In genomic region chr3:70358978-70359580, GRCh38 we compare ENCODE assay signal across 7 cellular contexts. TPM values are rescaled to one million over a fixed set of nuclear protein-coding genes. Genes with fewer than 3 reads are reported as not detected.
DNase-seq lines count a peak whose midpoint lies in the region; ATAC-seq and TF ChIP-seq lines count a peak whose summit lies in the region.

No MANE protein-coding gene starts in this region.

- no peak overlapping the region for H3K27ac ChIP-seq in IMR-90 (ENCODE audit: insufficient read depth, low read length)
- H3K27ac ChIP-seq in adrenal gland, result no peak overlapping the region
- no peak overlapping the region for H3K27ac ChIP-seq in vagina

- H2BK120ac ChIP-seq in IMR-90 (ENCODE audit: low read depth, low read length), result no peak overlapping the region

- no peak overlapping the region for H2BK20ac ChIP-seq in IMR-90 (ENCODE audit: low read depth, low read length)

- no peak overlapping the region for H3K56ac ChIP-seq in IMR-90 (ENCODE audit: extremely low read depth, insufficient read depth, low read length)

- H3K4me3 ChIP-seq in GM12864 (ENCODE audit: low read depth, low read length) (no peak overlapping the region), IMR-90 (ENCODE audit: insufficient read depth, low read depth, low read length) (no peak overlapping the region), adrenal gland (no peak overlapping the region), vagina (no peak overlapping the region)

- H2AK5ac ChIP-seq in IMR-90 (ENCODE audit: low read depth, low read length), result no peak overlapping the region

- ATAC-seq in IMR-90 (ENCODE audit: low read depth), result peak; percentile 48; the same call in 1 of the 2 replicates

- no peaks in the 10 kb centered on the region for H3K36me3 Mint-ChIP-seq in activated CD4-positive, alpha-beta T cell treated with anti-CD3 and anti-CD28 coated beads, Interleukin-2, amount 10 ng/mL, durations not matched to agents 24 days and 14 days (ENCODE audit: low read depth)

- dilution Hi-C loops in IMR-90 (cut with HindIII; ENCODE audit: low sequenced_read_pairs, unreplicated experiment), result no loop called here

- H3K27me3 Mint-ChIP-seq in activated CD4-positive, alpha-beta T cell treated with anti-CD3 and anti-CD28 coated beads, Interleukin-2, amount 10 ng/mL, durations not matched to agents 24 days and 14 days, result peaks cover 1% of the 10 kb centered on the region

- no peak overlapping the region for H3K4ac ChIP-seq in IMR-90 (ENCODE audit: low read depth, low read length)

- TF ChIP-seq CTCF in GM12864 (IDR thresholded peaks at IDR 0.05; ENCODE audit: low read depth, low read length, missing control alignments), result peak; percentile 46
- peak; percentile 63 for TF ChIP-seq CTCF in IMR-90 (conservative IDR thresholded peaks at IDR 0.05; ENCODE audit: low read depth, low read length)
- peak; percentile 23 to 62 (median 49) for TF ChIP-seq CTCF in adrenal gland (IDR thresholded peaks at IDR 0.05)
- TF ChIP-seq CTCF in vagina (IDR thresholded peaks at IDR 0.05), result no peak

- H3K23ac ChIP-seq in IMR-90 (ENCODE audit: low read depth, low read length), result no peak overlapping the region

- H3K36me3 ChIP-seq in IMR-90 (ENCODE audit: control insufficient read depth, insufficient read depth, low read length) (no peaks in the 10 kb centered on the region), adrenal gland (replicated peaks in 1 of 2) (no peaks in the 10 kb centered on the region), vagina (no peaks in the 10 kb centered on the region)

- H2BK5ac ChIP-seq in IMR-90 (ENCODE audit: low read depth, low read length, poor library complexity, severe bottlenecking), result no peak overlapping the region

- H3K9me3 Mint-ChIP-seq in activated CD4-positive, alpha-beta T cell treated with anti-CD3 and anti-CD28 coated beads, Interleukin-2, amount 10 ng/mL, durations not matched to agents 24 days and 14 days, result no peaks in the 10 kb centered on the region

- no peaks in the 10 kb centered on the region for H3K79me1 ChIP-seq in IMR-90 (ENCODE audit: low read depth in 1 of 2, low read length in 2 of 2)

- H3K4me2 ChIP-seq in IMR-90 (ENCODE audit: low read depth, low read length), result no peak overlapping the region

- in situ Hi-C loops in IMR-90 (cut with MboI; ENCODE audit: low sequenced_read_pairs), result no loop called here

- no peak overlapping the region for H2AFZ ChIP-seq in IMR-90 (replicated peaks; ENCODE audit: low read length, poor library complexity)

- no peaks in the 10 kb centered on the region for H3K4me1 Mint-ChIP-seq in activated CD4-positive, alpha-beta T cell treated with anti-CD3 and anti-CD28 coated beads, Interleukin-2, amount 10 ng/mL, durations not matched to agents 24 days and 14 days

- H4K5ac ChIP-seq in IMR-90 (ENCODE audit: low read depth, low read length), result no peak overlapping the region

- H3K18ac ChIP-seq in IMR-90 (ENCODE audit: low read depth, low read length), result no peak overlapping the region

- H3K9me1 ChIP-seq in IMR-90 (ENCODE audit: insufficient read depth, low read length), result no peaks in the 10 kb centered on the region

- TF ChIP-seq RAD21 in IMR-90 (IDR thresholded peaks at IDR 0.05; ENCODE audit: low read length), result peak; percentile 50

- no peak overlapping the region for H2BK15ac ChIP-seq in IMR-90 (ENCODE audit: low read depth, low read length)

- H4K8ac ChIP-seq in IMR-90 (ENCODE audit: low read depth in 2 of 2, low read length in 2 of 2), result no peak overlapping the region

- H4K20me1 ChIP-seq in IMR-90 (ENCODE audit: insufficient read depth, low read length), result no peaks in the 10 kb centered on the region

- DNase-seq in GM12864 (ENCODE audit: low read depth) (no peak), IMR-90 (peak; percentile 40), adrenal gland (peak in 2 of 7 donors; percentile 2 to 7), left kidney (ENCODE audit: low read depth, low spot score) (peak; percentile 46), vagina (ENCODE audit: extremely low spot score in 2 of 2) (no peak), activated gamma-delta T cell (lab: John Stamatoyannopoulos, UW) (no peak)
- no peak for DNase-seq in activated CD4-positive, alpha-beta T cell treated with anti-CD3 and anti-CD28 coated beads, Interleukin-2, amount 10 ng/mL, durations not matched to agents 24 days and 14 days

- no peak overlapping the region for H3K27ac Mint-ChIP-seq in activated CD4-positive, alpha-beta T cell treated with anti-CD3 and anti-CD28 coated beads, Interleukin-2, amount 10 ng/mL, durations not matched to agents 24 days and 14 days

- H3K9ac ChIP-seq in IMR-90 (ENCODE audit: low read depth, low read length), result no peak overlapping the region

- CTCF ChIA-PET in IMR-90 (lab: Yijun Ruan, JAX), result interaction anchor here (0.6 to 1.9 kb wide), 4 partner anchors 24 to 300 kb away, joined by 3 to 8 read pairs (median 3); no protein-coding TSS in a partner anchor

- no peak overlapping the region for H3K14ac ChIP-seq in IMR-90 (replicated peaks; ENCODE audit: low read depth, low read length)

- no peak overlapping the region for H2AK9ac ChIP-seq in IMR-90 (replicated peaks; ENCODE audit: low read depth, low read length, poor library complexity)

- TF ChIP-seq POLR2A in IMR-90 (IDR thresholded peaks at IDR 0.05; ENCODE audit: low read depth, low read length), result no peak
- no peak for TF ChIP-seq POLR2A in adrenal gland (IDR thresholded peaks at IDR 0.05)
- TF ChIP-seq POLR2A in vagina (IDR thresholded peaks at IDR 0.05), result no peak

- POLR2A ChIA-PET in IMR-90 (lab: Charles Lee; ENCODE audit: unreplicated experiment), result no interaction called here

- H3K9me3 ChIP-seq in IMR-90 (ENCODE audit: control insufficient read depth, insufficient read depth, low read length) (no peaks in the 10 kb centered on the region), adrenal gland (replicated peaks in 1 of 3) (no peaks in the 10 kb centered on the region), vagina (no peaks in the 10 kb centered on the region)

- no peak overlapping the region for H4K91ac ChIP-seq in IMR-90 (ENCODE audit: insufficient read depth, low read depth, low read length)

- H3K4me3 Mint-ChIP-seq in activated CD4-positive, alpha-beta T cell treated with anti-CD3 and anti-CD28 coated beads, Interleukin-2, amount 10 ng/mL, durations not matched to agents 24 days and 14 days, result no peak overlapping the region

- H3K4me1 ChIP-seq in IMR-90 (ENCODE audit: control insufficient read depth, insufficient read depth, low read length) (no peaks in the 10 kb centered on the region), adrenal gland (replicated peaks in 1 of 2) (no peaks in the 10 kb centered on the region), vagina (no peaks in the 10 kb centered on the region)

- WGBS in IMR-90 (ENCODE audit: extremely low coverage in 2 of 2, insufficient read length in 1 of 2), 2 experiments, result no CpG with 5 or more reads among the region's 3 CpGs
- 35 to 41% (median 39%) methylated on average over 3 of the region's 3 CpGs for WGBS in adrenal gland, 4 donors

- H3K27me3 ChIP-seq in IMR-90 (ENCODE audit: control insufficient read depth, insufficient read depth, low read length) (no peaks in the 10 kb centered on the region), adrenal gland (no peaks in the 10 kb centered on the region), vagina (no peaks in the 10 kb centered on the region)

- no TSS peak for BruUV-seq in IMR-90 (replicated peaks; lab: Mats Ljungman, UMichigan)

- intact Hi-C loops in IMR-90 (cut with micrococcal nuclease), result loop anchor here (1.0 kb wide), 3 partner anchors 239 to 295 kb away; no protein-coding TSS in a partner anchor
- intact Hi-C loops in adrenal gland (cut with DNase I), result loop anchor here in 1 of 2 donors (10.0 kb wide), 1 partner anchor 294 kb away; no protein-coding TSS in a partner anchor
- intact Hi-C loops in vagina (cut with DNase I), result no loop called here
- intact Hi-C loops in activated CD4-positive, alpha-beta T cell treated with anti-CD3 and anti-CD28 coated beads, Interleukin-2, amount 10 ng/mL, durations not matched to agents 24 days and 14 days (cut with micrococcal nuclease), result no loop called here

TF ChIP-seq in IMR-90, 13 proteins besides CTCF, POLR2A, EP300 and RAD21:
- TF ChIP-seq USF2 (IDR thresholded peaks at IDR 0.05; ENCODE audit: low read depth, low read length) (no peak), SMC3 (IDR thresholded peaks at IDR 0.05; ENCODE audit: low read depth, low read length) (peak; percentile 47)

RNA-seq across cellular contexts. Expression of gene MDFIC2, which starts 46.6 kb away (rescaled TPM):
- total RNA-seq in IMR-90 (2012; rRNA removed) (not detected in 2 replicates), adrenal gland (not detected), vagina (not detected)
- polyA plus RNA-seq in IMR-90 (2012; rRNA removed) (not detected in 2 replicates), adrenal gland (not detected)
- not detected in 2 replicates for polyA plus RNA-seq in IMR-90 (2012; cell fraction: cytosol; rRNA removed)
- not detected in 2 replicates for polyA plus RNA-seq in IMR-90 (2012; cell fraction: nucleus; rRNA removed; ENCODE audit: low replicate concordance)
- not detected in 2 replicates for total RNA-seq in activated CD4-positive, alpha-beta T cell treated with anti-CD3 and anti-CD28 coated beads, Interleukin-2, amount 10 ng/mL, durations not matched to agents 24 days and 14 days

Comparison
In these comparisons a context has a peak if more than half of its experiments do, and no peak if none do; other contexts are left out.
1. DNase-seq: peak in IMR-90 (single experiment) and left kidney (single experiment); none in GM12864 (single experiment), vagina (0 of 2), activated CD4-positive, alpha-beta T cell treated with anti-CD3 and anti-CD28 coated beads, Interleukin-2, amount 10 ng/mL, durations not matched to agents 24 days and 14 days (single experiment) and activated gamma-delta T cell (single experiment).
2. CTCF ChIP-seq: peak in GM12864 (single experiment), IMR-90 (single experiment) and adrenal gland (6 of 6); none in vagina (0 of 3).